In the genomic region with DNA sequence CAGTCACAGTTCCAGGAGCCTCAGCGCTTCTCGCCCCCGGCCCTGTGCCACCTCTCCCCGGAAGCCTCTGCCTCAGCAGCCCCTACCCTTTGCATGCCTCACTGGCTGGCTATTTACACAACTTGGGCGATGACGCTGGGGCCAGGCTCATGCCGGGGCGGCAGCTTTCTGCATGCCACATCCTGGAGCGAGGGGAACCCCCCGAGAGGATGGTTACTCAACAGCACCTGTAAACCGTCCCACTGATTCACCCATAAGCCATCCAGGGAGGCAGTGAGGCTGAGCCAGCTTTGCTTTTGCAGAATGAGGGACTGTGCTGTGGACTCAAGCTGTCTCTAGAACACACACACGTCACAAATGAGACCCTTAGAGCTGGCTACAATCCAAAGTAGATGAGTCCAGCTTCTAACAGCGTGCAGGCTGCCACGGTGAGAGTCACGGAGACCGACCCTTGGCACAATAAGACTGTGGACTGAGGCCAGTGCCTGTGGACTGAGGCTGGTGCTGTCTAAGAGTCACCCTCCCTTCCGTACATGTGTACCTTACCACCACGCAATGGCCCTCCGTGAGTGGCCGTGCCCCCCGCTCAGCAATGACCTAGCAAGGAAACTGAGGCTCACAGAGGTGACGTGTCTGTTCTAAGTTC, we compare ENCODE assay signal across 9 cellular contexts. TPM values are rescaled to one million over a fixed set of nuclear protein-coding genes. Genes with fewer than 3 reads are reported as not detected.
DNase-seq lines count a peak whose midpoint lies in the region; ATAC-seq and TF ChIP-seq lines count a peak whose summit lies in the region.
"Had no signal": no experiment of that assay in that cellular context is flagged by ENCODE, and none has a peak within 500 bp of the region (broad histone marks: within the 10 kb centered on the region; RNA-seq: fewer than 3 reads in every experiment).

No MANE protein-coding gene starts in this region.

- no peak for TF ChIP-seq CTCF in CD8-positive, alpha-beta T cell (IDR thresholded peaks at IDR 0.05)
- TF ChIP-seq CTCF in Loucy (conservative IDR thresholded peaks at IDR 0.05; ENCODE audit: low read length) (no peak), uterus (IDR thresholded peaks at IDR 0.05) (no peak), CD14-positive monocyte (IDR thresholded peaks at IDR 0.05) (no peak)

- no peaks in the 10 kb centered on the region for H4K20me1 ChIP-seq in Loucy (ENCODE audit: insufficient read depth, low read length, poor library complexity, severe bottlenecking)

- H3K4me1 ChIP-seq in CD8-positive, alpha-beta T cell (ENCODE audit: insufficient read depth, low read length) = peaks cover 26% of the 10 kb centered on the region
- H3K4me1 ChIP-seq in Loucy (ENCODE audit: insufficient read depth, low read length, poor library complexity, severe bottlenecking) (peaks cover 5% of the 10 kb centered on the region), uterus (no peaks in the 10 kb centered on the region)

- no peaks in the 10 kb centered on the region for H3K9me3 ChIP-seq in CD8-positive, alpha-beta T cell (ENCODE audit: low read length)
- H3K9me3 ChIP-seq in Loucy (ENCODE audit: insufficient read depth, low read depth, low read length) = no peaks in the 10 kb centered on the region
- H3K9me3 ChIP-seq in uterus = no peaks in the 10 kb centered on the region

- TF ChIP-seq POLR2A in uterus (IDR thresholded peaks at IDR 0.05) = no peak

- peak overlapping the region; percentile 43 for H3K4me3 Mint-ChIP-seq in CD8-positive, alpha-beta T cell
- H3K4me3 Mint-ChIP-seq in CD14-positive monocyte = no peak overlapping the region

- H3K4me1 Mint-ChIP-seq in CD8-positive, alpha-beta T cell (ENCODE audit: low read depth) = peaks cover 28% of the 10 kb centered on the region
- H3K4me1 Mint-ChIP-seq in CD14-positive monocyte = peaks cover 3% of the 10 kb centered on the region

- H2AFZ ChIP-seq in Loucy (ENCODE audit: low read length) = 0 out of 2 replicates have a peak overlapping the region, but pooled peaks have one; percentile 9

- H3K79me2 ChIP-seq in Loucy (ENCODE audit: insufficient read depth, low read length) = no peaks in the 10 kb centered on the region

- POLR2A ChIA-PET in CD8-positive, alpha-beta T cell (lab: Charles Lee) = interaction anchor here (0.6 to 2.5 kb wide), 2 partner anchors 45 to 59 kb away, joined by 3 to 14 read pairs; partner anchors contain the start of gene ODC1

- no peaks in the 10 kb centered on the region for H3K27me3 ChIP-seq in CD8-positive, alpha-beta T cell (ENCODE audit: insufficient read depth, low read length)
- no peaks in the 10 kb centered on the region for H3K27me3 ChIP-seq in Loucy (ENCODE audit: insufficient read depth, low read length, poor library complexity, severe bottlenecking)
- H3K27me3 ChIP-seq in uterus = no peaks in the 10 kb centered on the region

- DNase-seq in CD8-positive, alpha-beta T cell = peak; percentile 58 to 91 (median 79)
- DNase-seq in activated CD4-positive, alpha-beta T cell treated with anti-CD3 and anti-CD28 coated beads, Interleukin-2, amount 50 U/mL, for 48 hours = peak; percentile 82 to 87
- DNase-seq in epithelial cell of prostate (ENCODE audit: low read depth, low spot score) (peak; percentile 96), uterus (no peak), CD14-positive monocyte (ENCODE audit: low spot score) (no peak)
- peak; percentile 73 for DNase-seq in stimulated activated CD4-positive, alpha-beta T cell treated with anti-CD3 and anti-CD28 coated beads, Interleukin-2, amount 100 ng/mL, for 4 hours (ENCODE audit: low read depth)

- H3K36me3 Mint-ChIP-seq in CD8-positive, alpha-beta T cell = no peaks in the 10 kb centered on the region
- no peaks in the 10 kb centered on the region for H3K36me3 Mint-ChIP-seq in CD14-positive monocyte

- peaks cover 8% of the 10 kb centered on the region for H3K27me3 Mint-ChIP-seq in CD8-positive, alpha-beta T cell (ENCODE audit: low read depth)
- H3K27me3 Mint-ChIP-seq in CD14-positive monocyte (ENCODE audit: low read depth in 3 of 3) = peaks cover 10 to 33% (median 13%) of the 10 kb centered on the region in 3 donors

- CTCF ChIA-PET in CD8-positive, alpha-beta T cell (lab: Charles Lee) = interaction anchor here (1.2 to 1.8 kb wide), 2 partner anchors 12 to 44 kb away, joined by 3 to 4 read pairs; no protein-coding TSS in a partner anchor

- H3F3A ChIP-seq in Loucy (ENCODE audit: low read depth) = no peaks in the 10 kb centered on the region

- no peak overlapping the region for H3K4me2 ChIP-seq in Loucy (ENCODE audit: low read depth, low read length, poor library complexity, severe bottlenecking)

- H3K9me3 Mint-ChIP-seq in CD8-positive, alpha-beta T cell = peaks cover 6% of the 10 kb centered on the region
- H3K9me3 Mint-ChIP-seq in CD14-positive monocyte = peaks cover 0 to 3% (median 2%) of the 10 kb centered on the region in 7 donors

- H3K9me2 ChIP-seq in Loucy (replicated peaks; ENCODE audit: low read depth, low read length) = no peaks in the 10 kb centered on the region

- peak; percentile 88 for ATAC-seq in CD8-positive, alpha-beta T cell
- ATAC-seq in GM21515 (IDR thresholded peaks at IDR 0.05; ENCODE audit: unreplicated experiment) = peak; percentile 69
- ATAC-seq: HCT116 had no signal

- H3K27ac ChIP-seq in CD8-positive, alpha-beta T cell (ENCODE audit: low read depth, low read length) = peak overlapping the region; percentile 42
- H3K27ac ChIP-seq in epithelial cell of prostate (peak overlapping the region; percentile 86), uterus (no peak overlapping the region)

- no peak overlapping the region for H3K9ac ChIP-seq in Loucy (ENCODE audit: low read depth, low read length, poor library complexity, severe bottlenecking)

- intact Hi-C loops in CD8-positive, alpha-beta T cell (cut with DNase I, micrococcal nuclease) = loop anchor here (1.0 to 5.0 kb wide), 2 partner anchors 45 to 49 kb away; partner anchors contain the start of gene ODC1 (in 2 of the 2)
- intact Hi-C loops in uterus (cut with DNase I; ENCODE audit: low total_unique reads) (no loop called here), CD14-positive monocyte (cut with micrococcal nuclease) (no loop called here)

- no peaks in the 10 kb centered on the region for H3K36me3 ChIP-seq in CD8-positive, alpha-beta T cell (ENCODE audit: insufficient read depth, low read length)
- no peaks in the 10 kb centered on the region for H3K36me3 ChIP-seq in Loucy (ENCODE audit: insufficient read depth, low read length)
- no peaks in the 10 kb centered on the region for H3K36me3 ChIP-seq in uterus

- peak overlapping the region; percentile 18 for H3K4me3 ChIP-seq in CD8-positive, alpha-beta T cell (ENCODE audit: low read depth, low read length)
- H3K4me3 ChIP-seq in Loucy (ENCODE audit: low read length, poor library complexity, severe bottlenecking) (no peak overlapping the region), uterus (no peak overlapping the region)

- peak overlapping the region; percentile 82 for H3K27ac Mint-ChIP-seq in CD8-positive, alpha-beta T cell
- no peak overlapping the region for H3K27ac Mint-ChIP-seq in CD14-positive monocyte

RNA-seq across cellular contexts. Expression of gene ODC1, which starts 45.6 kb away (rescaled TPM):
- 100 to 1,000 TPM; 157 to 162 TPM for total RNA-seq in CD8-positive, alpha-beta T cell
- 100 to 1,000 TPM in 1 of 4 donors, 10 to 100 TPM in 3; 39.5 to 140 (median 57.6) TPM for total RNA-seq in uterus
- polyA plus RNA-seq in CD14-positive monocyte = 10 to 100 TPM; 22.7 to 23.6 TPM

Comparison
In these comparisons a context has a peak if more than half of its experiments do, and no peak if none do; other contexts are left out.
1. DNase-seq: peak in CD8-positive, alpha-beta T cell (7 of 7), activated CD4-positive, alpha-beta T cell treated with anti-CD3 and anti-CD28 coated beads, Interleukin-2, amount 50 U/mL, for 48 hours (2 of 2), epithelial cell of prostate (single experiment) and stimulated activated CD4-positive, alpha-beta T cell treated with anti-CD3 and anti-CD28 coated beads, Interleukin-2, amount 100 ng/mL, for 4 hours (single experiment); none in uterus (0 of 2) and CD14-positive monocyte (single experiment).
2. H3K27ac ChIP-seq: peak in CD8-positive, alpha-beta T cell (single experiment) and epithelial cell of prostate (single experiment); none in uterus (0 of 2).
3. intact Hi-C loops: an anchor here in CD8-positive, alpha-beta T cell (1.0 to 5.0 kb wide); none called in uterus and CD14-positive monocyte.